In genomic region chr11:34308821-34309585, GRCh38 we compare ENCODE assay signal across 3 cellular contexts.
TF ChIP-seq lines count a peak whose summit lies in the region.

No MANE protein-coding gene starts in this region.

TF ChIP-seq in SK-N-SH treated with all-trans-retinoic acid at 6 μM for 48 hours, 23 proteins besides CTCF, POLR2A, EP300 and RAD21 (continued from another document):
- no peak for TF ChIP-seq TSHZ2 (CRISPR knock-in tag; IDR thresholded peaks at IDR 0.05)

TF ChIP-seq in SK-N-SH, 30 proteins besides CTCF, POLR2A, EP300 and RAD21:
- TF ChIP-seq USF1 (IDR thresholded peaks at IDR 0.05; ENCODE audit: borderline replicate concordance, low read depth): no peak
- no peak for TF ChIP-seq IRF3 (IDR thresholded peaks at IDR 0.05; ENCODE audit: low read depth, low read length)
- TF ChIP-seq TEAD4 (IDR thresholded peaks at IDR 0.05; ENCODE audit: borderline replicate concordance, insufficient read depth): no peak
- TF ChIP-seq GABPA (IDR thresholded peaks at IDR 0.05; ENCODE audit: low read depth): no peak
- TF ChIP-seq PBX3 (IDR thresholded peaks at IDR 0.05): no peak
- no peak for TF ChIP-seq TCF12 (IDR thresholded peaks at IDR 0.05)
- TF ChIP-seq ELF1 (IDR thresholded peaks at IDR 0.05): no peak
- TF ChIP-seq NFIC (IDR thresholded peaks at IDR 0.05; ENCODE audit: borderline replicate concordance): no peak
- no peak for TF ChIP-seq REST (IDR thresholded peaks at IDR 0.05; ENCODE audit: low read depth, low read length)
- no peak for TF ChIP-seq RFX5 (IDR thresholded peaks at IDR 0.05; ENCODE audit: low read length)
- TF ChIP-seq FOXM1 (IDR thresholded peaks at IDR 0.05; ENCODE audit: low read depth): no peak
- TF ChIP-seq JUND (IDR thresholded peaks at IDR 0.05): no peak
- no peak for TF ChIP-seq NRF1 (IDR thresholded peaks at IDR 0.05; ENCODE audit: low read depth, low read length)
- TF ChIP-seq EZH2phosphoT487 (IDR thresholded peaks at IDR 0.05; ENCODE audit: borderline replicate concordance, low read depth): no peak
- TF ChIP-seq SIN3A (IDR thresholded peaks at IDR 0.05; ENCODE audit: borderline replicate concordance, low read depth, low read length): no peak
- no peak for TF ChIP-seq RXRA (IDR thresholded peaks at IDR 0.05; ENCODE audit: borderline replicate concordance, low read depth)
- TF ChIP-seq YY1 (IDR thresholded peaks at IDR 0.05; ENCODE audit: low read depth): no peak
TF ChIP-seq in SK-N-SH: peak in this region for 0.

TF ChIP-seq in HepG2, 621 proteins besides CTCF, POLR2A, EP300 and RAD21 (continued from another document and continues in another):
- TF ChIP-seq AHDC1 (CRISPR knock-in tag; IDR thresholded peaks at IDR 0.05; ENCODE audit: borderline replicate concordance) (peak; percentile 84), ZNF10 (CRISPR knock-in tag; IDR thresholded peaks at IDR 0.05; ENCODE audit: borderline replicate concordance, low read depth) (no peak), U2AF2 (IDR thresholded peaks at IDR 0.05; ENCODE audit: low read depth, low read length) (no peak), SOX5 (CRISPR knock-in tag; IDR thresholded peaks at IDR 0.05; ENCODE audit: borderline replicate concordance) (peak; percentile 81), ZFP36 (IDR thresholded peaks at IDR 0.05; ENCODE audit: borderline replicate concordance, low read depth, low read length, partially characterized antibody) (no peak), PHF5A (CRISPR knock-in tag; IDR thresholded peaks at IDR 0.05; ENCODE audit: low read depth, unreplicated experiment) (no peak), TOE1 (CRISPR knock-in tag; IDR thresholded peaks at IDR 0.05) (0 out of 2 replicates have a peak, but pooled peaks have one; percentile 33), ARID3A (IDR thresholded peaks at IDR 0.05; ENCODE audit: low read depth, low read length) (peak; percentile 95), ATF2 (CRISPR knock-in tag; IDR thresholded peaks at IDR 0.05) (0 out of 2 replicates have a peak, but pooled peaks have one; percentile 37), SMAD3 (CRISPR knock-in tag; IDR thresholded peaks at IDR 0.05) (peak; percentile 26; the same call in 1 of the 2 replicates), KDM4B (CRISPR knock-in tag; IDR thresholded peaks at IDR 0.05) (0 out of 2 replicates have a peak, but pooled peaks have one; percentile 57), MIXL1 (CRISPR knock-in tag; IDR thresholded peaks at IDR 0.05) (peak; percentile 78; the same call in 1 of the 2 replicates), ZNF20 (CRISPR knock-in tag; IDR thresholded peaks at IDR 0.05) (no peak), EHMT2 (IDR thresholded peaks at IDR 0.05; ENCODE audit: borderline replicate concordance, low read depth, low read length) (peak; percentile 15; the same call in 1 of the 2 replicates), THRA (CRISPR knock-in tag; IDR thresholded peaks at IDR 0.05; ENCODE audit: borderline replicate concordance) (peak; percentile 56; the same call in 1 of the 2 replicates), ZNF382 (CRISPR knock-in tag; IDR thresholded peaks at IDR 0.05; ENCODE audit: borderline replicate concordance) (no peak), DMAP1 (CRISPR knock-in tag; IDR thresholded peaks at IDR 0.05) (peak; percentile 52; the same call in 1 of the 2 replicates), SOX6 (IDR thresholded peaks at IDR 0.05) (no peak), SOX6 (CRISPR knock-in tag; IDR thresholded peaks at IDR 0.05) (peak; percentile 75), PHF21A (CRISPR knock-in tag; IDR thresholded peaks at IDR 0.05) (peak; percentile 62; the same call in 1 of the 2 replicates), MIER3 (CRISPR knock-in tag; IDR thresholded peaks at IDR 0.05; ENCODE audit: borderline replicate concordance) (peak; percentile 58; the same call in 1 of the 2 replicates), FOXP1 (IDR thresholded peaks at IDR 0.05) (no peak), FOXP1 (CRISPR knock-in tag; IDR thresholded peaks at IDR 0.05) (peak; percentile 66), ETV5 (CRISPR knock-in tag; IDR thresholded peaks at IDR 0.05; ENCODE audit: borderline replicate concordance) (peak; percentile 47; the same call in 1 of the 2 replicates), ZBTB21 (CRISPR knock-in tag; IDR thresholded peaks at IDR 0.05) (peak; percentile 56; the same call in 1 of the 2 replicates), ZSCAN21 (CRISPR knock-in tag; IDR thresholded peaks at IDR 0.05; ENCODE audit: borderline replicate concordance) (peak; percentile 76; the same call in 1 of the 2 replicates), HNF1B (CRISPR knock-in tag; IDR thresholded peaks at IDR 0.05) (peak; percentile 63; the same call in 1 of the 2 replicates), ATF6 (CRISPR knock-in tag; conservative IDR thresholded peaks at IDR 0.05) (0 out of 2 replicates have a peak, but pooled peaks have one; percentile 34), ZMYM4 (CRISPR knock-in tag; IDR thresholded peaks at IDR 0.05) (peak; percentile 72; the same call in 1 of the 2 replicates), RXRB (CRISPR knock-in tag; IDR thresholded peaks at IDR 0.05; ENCODE audit: borderline replicate concordance) (peak; percentile 84), MIER2 (CRISPR knock-in tag; IDR thresholded peaks at IDR 0.05) (0 out of 2 replicates have a peak, but pooled peaks have one; percentile 32), SIN3B (IDR thresholded peaks at IDR 0.05; ENCODE audit: low read length) (no peak), ELF3 (CRISPR knock-in tag; IDR thresholded peaks at IDR 0.05) (peak; percentile 50; the same call in 1 of the 2 replicates), RARA (CRISPR knock-in tag; IDR thresholded peaks at IDR 0.05) (peak; percentile 82), NONO (IDR thresholded peaks at IDR 0.05) (no peak), NONO (CRISPR knock-in tag; conservative IDR thresholded peaks at IDR 0.05) (0 out of 2 replicates have a peak, but pooled peaks have one; percentile 37), ZSCAN9 (CRISPR knock-in tag; IDR thresholded peaks at IDR 0.05; ENCODE audit: borderline replicate concordance) (peak; percentile 22; the same call in 1 of the 2 replicates), TEAD3 (CRISPR knock-in tag; optimal IDR thresholded peaks at IDR 0.05; ENCODE audit: borderline replicate concordance) (peak; percentile 18), TRIM24 (CRISPR knock-in tag; IDR thresholded peaks at IDR 0.05) (peak; percentile 30; the same call in 1 of the 2 replicates), HMG20A (CRISPR knock-in tag; IDR thresholded peaks at IDR 0.05; ENCODE audit: borderline replicate concordance) (peak; percentile 75; the same call in 1 of the 2 replicates), FOXO1 (CRISPR knock-in tag; IDR thresholded peaks at IDR 0.05) (peak; percentile 47; the same call in 1 of the 2 replicates), NR2F6 (IDR thresholded peaks at IDR 0.05) (peak; percentile 98), NR2F6 (CRISPR knock-in tag; IDR thresholded peaks at IDR 0.05) (peak; percentile 99), NR2F1 (CRISPR knock-in tag; IDR thresholded peaks at IDR 0.05) (peak; percentile 97 to 99), NR2C2 (CRISPR knock-in tag; IDR thresholded peaks at IDR 0.05; ENCODE audit: borderline replicate concordance) (peak; percentile 93), ZMAT3 (CRISPR knock-in tag; conservative IDR thresholded peaks at IDR 0.05) (0 out of 2 replicates have a peak, but pooled peaks have one; percentile 14), ZNF614 (CRISPR knock-in tag; IDR thresholded peaks at IDR 0.05; ENCODE audit: borderline replicate concordance) (peak; percentile 84; the same call in 1 of the 2 replicates)
